8 cellular contexts compared by ENCODE assay signal in genomic region chr1:226109829-226110248, GRCh38. TPM values are rescaled to one million over a fixed set of nuclear protein-coding genes. Genes with fewer than 3 reads are reported as not detected.
DNase-seq lines count a peak whose midpoint lies in the region; ATAC-seq and TF ChIP-seq lines count a peak whose summit lies in the region.

No MANE protein-coding gene starts in this region.

- H3K9me3 ChIP-seq in DOHH2 (ENCODE audit: control insufficient read depth, insufficient read depth, low read length), result no peaks in the 10 kb centered on the region
- H3K9me3 ChIP-seq in GM23248 (ENCODE audit: low read depth), result no peaks in the 10 kb centered on the region
- H3K9me3 ChIP-seq in neuron (ENCODE audit: low read length), result no peaks in the 10 kb centered on the region

- peaks cover 18% of the 10 kb centered on the region for H3K4me1 ChIP-seq in DOHH2 (ENCODE audit: control insufficient read depth, low read length)
- peaks cover 12% of the 10 kb centered on the region for H3K4me1 ChIP-seq in GM23248 (ENCODE audit: insufficient read depth)
- H3K4me1 ChIP-seq in foreskin keratinocyte, result peaks cover 4% of the 10 kb centered on the region
- peaks cover 31% of the 10 kb centered on the region for H3K4me1 ChIP-seq in neuron (ENCODE audit: insufficient read depth, low read length)

- peak overlapping the region; percentile 88 for H3K9ac ChIP-seq in GM23248

- H3K9me2 ChIP-seq in DOHH2 (replicated peaks; ENCODE audit: control insufficient read depth, low read length) (no peaks in the 10 kb centered on the region), GM23248 (ENCODE audit: insufficient read depth) (no peaks in the 10 kb centered on the region)

- peaks cover 7% of the 10 kb centered on the region for H3F3A ChIP-seq in DOHH2 (ENCODE audit: control insufficient read depth, insufficient read depth)
- peaks cover 21% of the 10 kb centered on the region for H3F3A ChIP-seq in GM23248 (ENCODE audit: insufficient read depth)

- H3K4me2 ChIP-seq in DOHH2 (ENCODE audit: low read length) (peak overlapping the region; percentile 94), GM23248 (ENCODE audit: unreplicated experiment) (peak overlapping the region; percentile 89)

- 1 to 3% methylated on average over 9 to 48 of the region's 57 CpGs for WGBS in GM23248 (ENCODE audit: low coverage in 1 of 2, low lambda C conversion rate in 2 of 2, missing lambda C conversion rate in 2 of 2), 2 experiments

- H3K4me3 ChIP-seq in DOHH2 (ENCODE audit: low read length) (peak overlapping the region; percentile 79), GM23248 (peak overlapping the region; percentile 78), neuron (ENCODE audit: low read length) (peak overlapping the region; percentile 83)

- H4K20me1 ChIP-seq in DOHH2 (ENCODE audit: control insufficient read depth, insufficient read depth, low read depth, low read length) (0 out of 2 replicates have a peak, but pooled peaks cover 7% of the 10 kb centered on the region), GM23248 (ENCODE audit: insufficient read depth) (no peaks in the 10 kb centered on the region)

- in situ Hi-C loops in GM23248 (cut with MboI), result no loop called here

- peaks cover 33% of the 10 kb centered on the region for H3K27me3 ChIP-seq in DOHH2 (ENCODE audit: control insufficient read depth, low read length)
- H3K27me3 ChIP-seq in GM23248 (replicated peaks; ENCODE audit: insufficient read depth), result no peaks in the 10 kb centered on the region
- no peaks in the 10 kb centered on the region for H3K27me3 ChIP-seq in foreskin keratinocyte
- peaks cover 2% of the 10 kb centered on the region for H3K27me3 ChIP-seq in neuron (ENCODE audit: insufficient read depth, low read length)

- peak; percentile 92 for ATAC-seq in foreskin keratinocyte

- peak overlapping the region; percentile 46 for H3K27ac ChIP-seq in DOHH2 (ENCODE audit: low read depth, low read length)
- H3K27ac ChIP-seq in GM23248, result peak overlapping the region; percentile 86
- H3K27ac ChIP-seq in foreskin keratinocyte, result peak overlapping the region; percentile 85
- H3K27ac ChIP-seq in substantia nigra (ENCODE audit: low read depth, low read length, poor library complexity, severe bottlenecking), result peak overlapping the region; percentile 96

- TF ChIP-seq CTCF in DOHH2 (IDR thresholded peaks at IDR 0.05; ENCODE audit: low read depth, low read length, poor library complexity, severe bottlenecking) (no peak), foreskin keratinocyte (conservative IDR thresholded peaks at IDR 0.05) (peak; percentile 54)

- H3K36me3 ChIP-seq in DOHH2 (ENCODE audit: control insufficient read depth, low read length) (no peaks in the 10 kb centered on the region), GM23248 (ENCODE audit: low read depth) (no peaks in the 10 kb centered on the region), neuron (ENCODE audit: insufficient read depth, low read length) (no peaks in the 10 kb centered on the region)

- no peaks in the 10 kb centered on the region for H3K79me2 ChIP-seq in DOHH2 (ENCODE audit: control insufficient read depth, low read length)
- no peaks in the 10 kb centered on the region for H3K79me2 ChIP-seq in GM23248 (ENCODE audit: insufficient read depth)

- H2AFZ ChIP-seq in GM23248, result peak overlapping the region; percentile 88
- peak overlapping the region; percentile 91 for H2AFZ ChIP-seq in neuron (ENCODE audit: low read depth, low read length)

- DNase-seq in GM23248 (peak; percentile 92), LoVo (ENCODE audit: low spot score) (peak; percentile 83), SIG-M5 treated with dmso at 0.1 percent for 504 hours (lab: John Stamatoyannopoulos, UW; ENCODE audit: unreplicated experiment) (peak; percentile 91), foreskin keratinocyte (peak in 1 of 2 donors; percentile 74), substantia nigra (lab: John Stamatoyannopoulos, UW) (peak in 48 of 49 donors; percentile 37 to 94 (median 79))
- peak; percentile 59 for DNase-seq in activated gamma-delta T cell treated with anti-CD3 and anti-CD28 coated beads, Interleukin-2, amount 50 U/mL, for 16 hours (ENCODE audit: low read depth)

RNA-seq across cellular contexts. Expression of gene H3-3A, which starts 47.3 kb away (rescaled TPM):
- total RNA-seq in GM23248 (2014; rRNA removed; shearing (Covaris generic)), result 140 and 212 TPM in 2 replicates
- polyA plus RNA-seq in GM23248 (2016; fragmentation: Nextera tagmentation; extraction: Ambion mirVana) (262 and 264 TPM in 2 replicates), foreskin keratinocyte (313 and 327 TPM in 2 replicates)
- 237 and 245 TPM in 2 replicates for total RNA-seq in foreskin keratinocyte

Comparison
In these comparisons a context has a peak if more than half of its experiments do, and no peak if none do; other contexts are left out.
1. H3K27ac ChIP-seq: peak in every context shown above with its lines; median percentile 96 in substantia nigra; 86 in GM23248; 85 in foreskin keratinocyte; 46 in DOHH2.